Comparison of ENCODE assay signal across 11 cellular contexts in the genomic region with DNA sequence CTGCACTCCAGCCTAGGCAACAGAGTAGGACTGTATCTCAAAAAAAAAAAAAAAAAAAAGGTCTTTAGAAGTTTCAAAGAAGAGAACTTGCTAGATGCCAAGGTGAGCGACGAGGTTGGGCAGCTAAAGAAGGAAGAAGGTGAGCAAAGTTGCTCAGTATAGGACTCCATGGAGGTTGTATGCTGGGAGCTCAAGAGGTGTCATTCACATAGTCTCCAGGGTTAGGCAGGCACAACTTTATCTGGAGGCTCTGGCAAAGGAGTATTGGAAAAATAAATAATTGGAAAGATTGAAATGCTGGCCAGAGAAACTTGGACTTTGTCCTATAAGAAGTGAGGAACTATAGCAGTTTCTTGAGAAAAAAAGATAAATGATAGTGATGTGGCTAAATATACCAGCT.
"Had no signal": no experiment of that assay in that cellular context is flagged by ENCODE, and none has a peak within 500 bp of the region (broad histone marks: within the 10 kb centered on the region; RNA-seq: fewer than 3 reads in every experiment).

No MANE protein-coding gene starts in this region.

- H3K27ac Mint-ChIP-seq: GM23338, HFFc6 had no signal

- FAIRE-seq: H1, H54 had no signal

- H3K4me3 Mint-ChIP-seq: GM23338, H9, HFFc6 had no signal

- H3K9me3 ChIP-seq: HAP-1 had no signal

- H3K27ac ChIP-seq: GM23248 had no signal

- DNase-seq: GM23248, GOT3, H7, H9, HCEC 1CT, HFFc6 had no signal

- H3K9me3 Mint-ChIP-seq: GM23338, H9, HFFc6 had no signal

- H3K4me3 ChIP-seq: GM23248, GM23338, HAP-1 had no signal

- ATAC-seq: GM23338, HCT116 had no signal
